ENCODE assay signal across 8 cellular contexts in the genomic region with DNA sequence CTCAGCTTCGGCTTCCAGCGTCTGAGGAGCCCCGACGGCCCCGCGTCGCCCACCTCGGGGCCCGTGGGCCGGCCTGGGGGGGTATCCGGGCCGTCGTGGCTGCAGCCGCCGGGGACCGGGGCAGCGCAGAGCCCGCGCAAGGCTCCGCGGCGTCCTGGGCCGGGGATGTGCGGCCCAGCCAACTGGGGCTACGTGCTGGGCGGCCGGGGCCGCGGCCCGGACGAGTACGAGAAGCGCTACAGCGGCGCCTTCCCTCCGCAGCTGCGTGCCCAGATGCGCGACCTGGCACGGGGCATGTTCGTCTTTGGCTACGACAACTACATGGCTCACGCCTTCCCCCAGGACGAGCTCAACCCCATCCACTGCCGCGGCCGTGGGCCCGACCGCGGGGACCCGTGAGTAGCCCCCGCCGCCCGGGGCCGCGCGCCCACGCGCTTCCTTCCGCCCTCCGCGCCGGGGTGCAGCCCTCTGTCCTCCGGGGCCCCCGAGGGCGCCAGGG. TPM values are rescaled to one million over a fixed set of nuclear protein-coding genes. Genes with fewer than 3 reads are reported as not detected.
DNase-seq lines count a peak whose midpoint lies in the region; ATAC-seq lines count a peak whose summit lies in the region.

No MANE protein-coding gene starts in this region.

- no peaks in the 10 kb centered on the region for H3K27me3 Mint-ChIP-seq in T-cell

- POLR2A ChIA-PET in T-cell (lab: Charles Lee): interaction anchor here (1.0 to 2.5 kb wide), 2 partner anchors 9 to 52 kb away, joined by 6 to 26 read pairs; no protein-coding TSS in a partner anchor

- H3K4me3 ChIP-seq in iPS-11a (ENCODE audit: low read depth, low read length) (peak overlapping the region; percentile 78), skin epidermis (peak overlapping the region; percentile 81 to 97 (median 93))

- H3K9me3 Mint-ChIP-seq in T-cell: no peaks in the 10 kb centered on the region

- CTCF ChIA-PET in T-cell (lab: Charles Lee): interaction anchor here in 1 of 2 donors (1.1 to 3.7 kb wide), 2 partner anchors 10 to 65 kb away, joined by 3 to 23 read pairs; no protein-coding TSS in a partner anchor

- DNase-seq in activated effector memory CD4-positive, alpha-beta T cell treated with anti-CD3 and anti-CD28 coated beads, Interleukin-2, amount 50 U/mL, for 16 hours: peak; percentile 85
- DNase-seq in activated effector memory CD4-positive, alpha-beta T cell treated with Interleukin-2 at 50 U/mL for 16 hours: no peak
- peak in 31 of 34 experiments; percentile 22 to 60 (median 39) for DNase-seq in T-cell
- DNase-seq in astrocyte of the hippocampus (ENCODE audit: low read depth, low spot score): peak; percentile 74
- no peak for DNase-seq in NCI-H2171 (lab: John Stamatoyannopoulos, UW)

- peak overlapping the region; percentile 94 to 99 (median 98) for H3K4me3 Mint-ChIP-seq in T-cell

- H3K36me3 Mint-ChIP-seq in T-cell: peaks cover 19% of the 10 kb centered on the region

- peak; percentile 12 for ATAC-seq in HG03097 (IDR thresholded peaks at IDR 0.05; ENCODE audit: low FRiP score, unreplicated experiment)
- ATAC-seq in T-cell (replicated peaks in 1 of 4): peak; percentile 27 to 44 (median 38)

- peak overlapping the region; percentile 94 to 100 (median 98) for H3K27ac ChIP-seq in skin epidermis

- H3K4me1 Mint-ChIP-seq in T-cell: peaks cover 40 to 45% (median 42%) of the 10 kb centered on the region in 3 donors

- H3K27ac Mint-ChIP-seq in T-cell: peak overlapping the region; percentile 99 to 100

RNA-seq across cellular contexts. Expression of gene EDEM1, which starts 0.5 kb away (rescaled TPM):
- total RNA-seq in T-cell: 100 to 1,000 TPM in 4 of 5 donors, 10 to 100 TPM in 1; 92.6 to 138 (median 113) TPM

Comparison
In these comparisons a context has a peak if more than half of its experiments do, and no peak if none do; other contexts are left out.
1. DNase-seq: peak in activated effector memory CD4-positive, alpha-beta T cell treated with anti-CD3 and anti-CD28 coated beads, Interleukin-2, amount 50 U/mL, for 16 hours (single experiment), T-cell (31 of 34) and astrocyte of the hippocampus (single experiment); none in activated effector memory CD4-positive, alpha-beta T cell treated with Interleukin-2 at 50 U/mL for 16 hours (single experiment) and NCI-H2171 (single experiment).